8 cellular contexts compared by ENCODE assay signal in genomic region chr1:8396083-8396911, GRCh38.
DNase-seq lines count a peak whose midpoint lies in the region; ATAC-seq and TF ChIP-seq lines count a peak whose summit lies in the region.

No MANE protein-coding gene starts in this region.

- TF ChIP-seq CTCF in CD14-positive monocyte (IDR thresholded peaks at IDR 0.05) (no peak), OCI-LY7 (conservative IDR thresholded peaks at IDR 0.05; ENCODE audit: low read length) (no peak), neural progenitor cell (IDR thresholded peaks at IDR 0.05) (no peak)

- intact Hi-C loops in CD14-positive monocyte (cut with micrococcal nuclease) = no loop called here
- intact Hi-C loops in OCI-LY7 (cut with micrococcal nuclease; ENCODE audit: unreplicated experiment) = no loop called here
- intact Hi-C loops in posterior vena cava (cut with DNase I) = no loop called here
- intact Hi-C loops in left colon (cut with DNase I, micrococcal nuclease) = no loop called here

- peaks cover 0 to 2% (median 0%) of the 10 kb centered on the region in 3 donors for H3K27me3 Mint-ChIP-seq in CD14-positive monocyte (ENCODE audit: low read depth in 3 of 3)
- no peaks in the 10 kb centered on the region for H3K27me3 Mint-ChIP-seq in effector memory CD8-positive, alpha-beta T cell
- peaks cover under 1% of the 10 kb centered on the region for H3K27me3 Mint-ChIP-seq in neural progenitor cell (ENCODE audit: insufficient read depth, low read depth)

- H3K27me3 ChIP-seq in neural progenitor cell = no peaks in the 10 kb centered on the region

- H3K4me3 ChIP-seq in OCI-LY7 (ENCODE audit: low read depth, low read length, poor library complexity, severe bottlenecking) (peak overlapping the region; percentile 51), neural progenitor cell (peak overlapping the region; percentile 21)

- H3K9me2 ChIP-seq in OCI-LY7 (ENCODE audit: insufficient read depth, low read length) = no peaks in the 10 kb centered on the region

- CTCF ChIA-PET in OCI-LY7 (lab: Charles Lee; ENCODE audit: unreplicated experiment) = no interaction called here

- H2AFZ ChIP-seq in OCI-LY7 (ENCODE audit: low read length) = no peak overlapping the region
- H2AFZ ChIP-seq in neural progenitor cell (replicated peaks) = no peak overlapping the region

- H3K9me3 Mint-ChIP-seq in CD14-positive monocyte = no peaks in the 10 kb centered on the region
- no peaks in the 10 kb centered on the region for H3K9me3 Mint-ChIP-seq in effector memory CD8-positive, alpha-beta T cell
- no peaks in the 10 kb centered on the region for H3K9me3 Mint-ChIP-seq in neural progenitor cell

- H3F3A ChIP-seq in neural progenitor cell (ENCODE audit: low read depth) = peaks cover 32% of the 10 kb centered on the region

- H3K4me2 ChIP-seq in OCI-LY7 (ENCODE audit: low read length) (peak overlapping the region; percentile 74), neural progenitor cell (peak overlapping the region; percentile 68)

- POLR2A ChIA-PET in OCI-LY7 (lab: Charles Lee) = interaction anchor here (0.7 to 1.2 kb wide), 6 partner anchors 14 to 420 kb away, joined by 3 to 6 read pairs (median 3); no protein-coding TSS in a partner anchor

- H3K79me2 ChIP-seq in OCI-LY7 (ENCODE audit: insufficient read depth, low read depth, low read length) (peaks cover 100% of the 10 kb centered on the region), neural progenitor cell (ENCODE audit: low read depth) (peaks cover 81% of the 10 kb centered on the region)

- H3K4me1 Mint-ChIP-seq in CD14-positive monocyte (peaks cover 54% of the 10 kb centered on the region), neural progenitor cell (peaks cover 49% of the 10 kb centered on the region)
- peaks cover 39 to 56% of the 10 kb centered on the region in 2 donors for H3K4me1 Mint-ChIP-seq in effector memory CD8-positive, alpha-beta T cell (ENCODE audit: low read depth in 2 of 2)

- H3K27ac ChIP-seq in OCI-LY7 (ENCODE audit: low read depth, low read length, poor library complexity, severe bottlenecking) (peak overlapping the region; percentile 70), neural progenitor cell (peak overlapping the region; percentile 78)

- H3K9me3 ChIP-seq in OCI-LY7 (ENCODE audit: low read length) = no peaks in the 10 kb centered on the region
- no peaks in the 10 kb centered on the region for H3K9me3 ChIP-seq in neural progenitor cell (ENCODE audit: low read depth)

- ATAC-seq in effector memory CD8-positive, alpha-beta T cell (replicated peaks) = no peak
- ATAC-seq in left colon = no peak

- H3K9ac ChIP-seq in neural progenitor cell = no peak overlapping the region

- H3K36me3 ChIP-seq in OCI-LY7 (ENCODE audit: insufficient read depth, low read length) (peaks cover 98% of the 10 kb centered on the region), neural progenitor cell (no peaks in the 10 kb centered on the region)

- H3K4me1 ChIP-seq in OCI-LY7 (ENCODE audit: insufficient read depth, low read length, poor library complexity, severe bottlenecking) = peaks cover 80% of the 10 kb centered on the region
- peaks cover 40% of the 10 kb centered on the region for H3K4me1 ChIP-seq in neural progenitor cell

- H3K36me3 Mint-ChIP-seq in CD14-positive monocyte (peaks cover 38 to 46% of the 10 kb centered on the region in 2 donors), neural progenitor cell (peaks cover 23% of the 10 kb centered on the region)
- H3K36me3 Mint-ChIP-seq in effector memory CD8-positive, alpha-beta T cell (ENCODE audit: insufficient read depth) = peaks cover 10% of the 10 kb centered on the region

- no TSS peak for BruUV-seq in OCI-LY7 (replicated peaks; lab: Mats Ljungman, UMichigan)

- H3K4me3 Mint-ChIP-seq in CD14-positive monocyte (peak overlapping the region; percentile 76 to 89), neural progenitor cell (peak overlapping the region; percentile 60)
- H3K4me3 Mint-ChIP-seq in effector memory CD8-positive, alpha-beta T cell = peak overlapping the region; percentile 75 to 78

- DNase-seq in CD14-positive monocyte (ENCODE audit: low spot score) = no peak
- DNase-seq in OCI-LY7 (ENCODE audit: low spot score) = no peak
- no peak for DNase-seq in effector memory CD8-positive, alpha-beta T cell
- peak; percentile 76 for DNase-seq in neural progenitor cell (ENCODE audit: low spot score)
- DNase-seq in posterior vena cava (ENCODE audit: low spot score) = no peak
- no peak for DNase-seq in NCI-H446 treated with DMSO at 0.1 percent for 48 hours (lab: John Stamatoyannopoulos, UW)
- no peak for DNase-seq in left colon
- no peak for DNase-seq in NCI-H2081 (lab: John Stamatoyannopoulos, UW)

- H3K27ac Mint-ChIP-seq in CD14-positive monocyte = peak overlapping the region; percentile 75 to 97 (median 91)
- H3K27ac Mint-ChIP-seq in effector memory CD8-positive, alpha-beta T cell = peak overlapping the region; percentile 78 to 79
- peak overlapping the region; percentile 71 for H3K27ac Mint-ChIP-seq in neural progenitor cell

- peaks cover 59% of the 10 kb centered on the region for H4K20me1 ChIP-seq in OCI-LY7 (ENCODE audit: insufficient read depth, low read length)
- peaks cover 63% of the 10 kb centered on the region for H4K20me1 ChIP-seq in neural progenitor cell (ENCODE audit: low read depth)
